8 cellular contexts compared by ENCODE assay signal in the genomic region with DNA sequence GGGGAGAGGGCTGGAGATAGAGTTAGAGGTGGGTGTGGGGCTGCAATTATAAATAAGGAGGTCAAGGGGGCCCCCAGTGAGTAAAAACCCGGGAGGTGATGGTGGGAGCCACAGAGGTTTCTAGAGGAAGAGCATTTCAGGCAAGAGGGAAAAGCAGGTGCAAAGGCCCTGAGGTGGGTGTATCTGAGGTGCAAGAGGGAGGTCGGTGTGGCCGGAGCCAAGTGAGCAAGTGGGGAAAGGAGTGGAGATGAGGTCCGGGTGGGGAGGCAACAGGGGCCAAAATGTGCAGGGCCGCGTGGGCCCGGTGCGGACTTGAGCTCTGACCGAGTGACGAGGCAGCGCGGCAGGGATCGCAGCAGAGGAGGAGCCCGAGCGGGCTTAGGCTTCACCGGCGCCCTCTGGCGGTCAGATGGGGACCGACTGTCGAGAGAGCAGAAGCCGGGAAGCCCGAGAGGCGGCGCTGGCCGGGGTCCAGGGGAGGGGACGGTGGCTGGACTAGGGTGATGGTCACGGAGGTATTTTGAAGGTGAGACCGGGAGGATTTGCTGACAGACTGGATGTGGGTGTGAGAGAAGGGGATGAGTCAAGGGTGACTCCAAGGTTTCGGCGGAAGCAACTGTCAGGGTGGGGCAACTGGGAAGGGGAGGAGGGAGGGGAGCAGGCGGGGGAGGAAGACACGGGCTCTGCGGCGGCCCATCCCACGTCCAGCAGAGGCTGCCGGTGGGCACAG. TPM values are rescaled to one million over a fixed set of nuclear protein-coding genes. Genes with fewer than 3 reads are reported as not detected.
DNase-seq lines count a peak whose midpoint lies in the region; ATAC-seq lines count a peak whose summit lies in the region.

No MANE protein-coding gene starts in this region.

- in situ Hi-C loops in Caki2 (cut with HindIII; ENCODE audit: low pct_unique_long_range_greater_than_20kb, low sequenced_read_pairs) = no loop called here

- H3K36me3 ChIP-seq in HUES64 (ENCODE audit: insufficient read depth, low read length) = no peaks in the 10 kb centered on the region
- H3K36me3 ChIP-seq in esophagus (ENCODE audit: control insufficient read depth in 2 of 2, insufficient read depth in 2 of 2, low read length in 1 of 2) = peaks cover 0 to 12% of the 10 kb centered on the region in 2 donors
- H3K36me3 ChIP-seq in muscle layer of colon (ENCODE audit: insufficient read depth, low read length) = no peaks in the 10 kb centered on the region

- H3K27ac ChIP-seq in HUES64 (ENCODE audit: low read depth, low read length) (no peak overlapping the region), esophagus (ENCODE audit: low read depth in 2 of 2, low read length in 1 of 2) (peak overlapping the region; percentile 76 to 92), muscle layer of colon (ENCODE audit: low read depth, low read length) (peak overlapping the region; percentile 39)

- no peak for ATAC-seq in HG03045 (IDR thresholded peaks at IDR 0.05; ENCODE audit: unreplicated experiment)

- no peak overlapping the region; the same call in 1 of the 2 replicates for H3K9ac ChIP-seq in HUES64 (ENCODE audit: low read depth, low read length)
- H3K9ac ChIP-seq in muscle layer of colon (ENCODE audit: low read length) = peak overlapping the region; percentile 33

- H3K4me1 ChIP-seq in HUES64 (ENCODE audit: insufficient read depth, low read length) (peaks cover 3% of the 10 kb centered on the region), esophagus (ENCODE audit: control insufficient read depth in 2 of 2, insufficient read depth in 2 of 2, low read length in 1 of 2) (peaks cover 2% of the 10 kb centered on the region in 2 donors), muscle layer of colon (ENCODE audit: insufficient read depth, low read length) (peaks cover 8% of the 10 kb centered on the region)

- H3K27me3 ChIP-seq in HUES64 (ENCODE audit: insufficient read depth, low read length) (no peaks in the 10 kb centered on the region), esophagus (ENCODE audit: control insufficient read depth in 1 of 2, insufficient read depth in 2 of 2, low read length in 2 of 2) (no peaks in the 10 kb centered on the region), muscle layer of colon (ENCODE audit: control insufficient read depth in 1 of 2, insufficient read depth in 2 of 2, low read length in 2 of 2) (no peaks in the 10 kb centered on the region)

- H3K4me3 ChIP-seq in HUES64 (ENCODE audit: low read length) (peak overlapping the region; percentile 55), esophagus (ENCODE audit: low read depth in 1 of 2, low read length in 2 of 2) (peak overlapping the region in 1 of 2 donors; percentile 17), muscle layer of colon (ENCODE audit: low read depth in 1 of 2, low read length in 2 of 2) (peak overlapping the region; percentile 29 to 55)

- 7% methylated on average over 36 of the region's 36 CpGs for WGBS in HUES64
- WGBS in esophagus, 2 donors = 2 to 4% methylated on average over 32 to 36 of the region's 36 CpGs

- H3K9me3 ChIP-seq in HUES64 (ENCODE audit: insufficient read depth, low read depth, low read length) = no peaks in the 10 kb centered on the region
- H3K9me3 ChIP-seq in esophagus (ENCODE audit: control insufficient read depth in 2 of 2, insufficient read depth in 1 of 2, low read depth in 1 of 2, low read length in 1 of 2) = no peaks in the 10 kb centered on the region
- no peaks in the 10 kb centered on the region for H3K9me3 ChIP-seq in muscle layer of colon (ENCODE audit: low read length)

- DNase-seq in Caki2 (ENCODE audit: low read depth) (peak; percentile 92), OCI-M1 (lab: John Stamatoyannopoulos, UW) (peak; percentile 95), activated T-cell treated with anti-CD3 and anti-CD28 coated beads for 48 hours (ENCODE audit: low read depth) (peak; percentile 81)
- peak; percentile 60 to 82 for DNase-seq in stimulated activated CD8-positive, alpha-beta memory T cell treated with anti-CD3 and anti-CD28 coated beads, Interleukin-4, amount 100 ng/mL, for 4 hours (ENCODE audit: low read depth in 2 of 2, low spot score in 1 of 2)

RNA-seq across cellular contexts. Expression of a gene that starts 17.7 kb away (rescaled TPM):
- not detected in 2 replicates for total RNA-seq in Caki2 (2014; rRNA removed; shearing (Covaris generic); ENCODE audit: low replicate concordance)
- polyA plus RNA-seq in HUES64 (2013, experiment 1 of 2) = not detected
- not detected for polyA plus RNA-seq in HUES64 (2013, experiment 2 of 2)
- polyA plus RNA-seq in esophagus = 1 to 10 TPM; 1.2 to 1.9 TPM

RNA-seq across cellular contexts. Expression of a gene that starts 26.0 kb away (rescaled TPM):
- not detected in 2 replicates for total RNA-seq in Caki2 (2014; rRNA removed; shearing (Covaris generic); ENCODE audit: low replicate concordance)
- 1.1 TPM for polyA plus RNA-seq in HUES64 (2013, experiment 1 of 2)
- 1.3 TPM for polyA plus RNA-seq in HUES64 (2013, experiment 2 of 2)
- 10 to 100 TPM in 1 of 2 donors, 1 to 10 TPM in 1; 6.5 to 26.7 TPM for polyA plus RNA-seq in esophagus

RNA-seq across cellular contexts. Expression of a gene that starts 30.1 kb away (rescaled TPM):
- total RNA-seq in Caki2 (2014; rRNA removed; shearing (Covaris generic); ENCODE audit: low replicate concordance) = 2,144 and 2,176 TPM in 2 replicates
- 1,104 TPM for polyA plus RNA-seq in HUES64 (2013, experiment 1 of 2)
- 1,173 TPM for polyA plus RNA-seq in HUES64 (2013, experiment 2 of 2)
- 1,000 to 10,000 TPM; 2,667 to 2,860 TPM for polyA plus RNA-seq in esophagus

RNA-seq across cellular contexts. Expression of a gene that starts 30.5 kb away (rescaled TPM):
- 3.6 and 4.8 TPM in 2 replicates for total RNA-seq in Caki2 (2014; rRNA removed; shearing (Covaris generic); ENCODE audit: low replicate concordance)
- 34.3 TPM for polyA plus RNA-seq in HUES64 (2013, experiment 1 of 2)
- 32.1 TPM for polyA plus RNA-seq in HUES64 (2013, experiment 2 of 2)
- polyA plus RNA-seq in esophagus = 10 to 100 TPM in 1 of 2 donors, 1 to 10 TPM in 1; 9.0 to 15.5 TPM

RNA-seq across cellular contexts. Expression of a gene that starts 36.9 kb away (rescaled TPM):
- 0.20 TPM in 1 of 2 replicates, not detected in the other for total RNA-seq in Caki2 (2014; rRNA removed; shearing (Covaris generic); ENCODE audit: low replicate concordance)
- polyA plus RNA-seq in HUES64 (2013, experiment 1 of 2) = not detected
- not detected for polyA plus RNA-seq in HUES64 (2013, experiment 2 of 2)
- polyA plus RNA-seq in esophagus = 100 to 1,000 TPM; 295 to 320 TPM
